11 cellular contexts compared by ENCODE assay signal in genomic region chr2:119697290-119698013, GRCh38. TPM values are rescaled to one million over a fixed set of nuclear protein-coding genes. Genes with fewer than 3 reads are reported as not detected.
DNase-seq lines count a peak whose midpoint lies in the region; ATAC-seq and TF ChIP-seq lines count a peak whose summit lies in the region.
"Had no signal": no experiment of that assay in that cellular context is flagged by ENCODE, and none has a peak within 500 bp of the region (broad histone marks: within the 10 kb centered on the region; RNA-seq: fewer than 3 reads in every experiment).

No MANE protein-coding gene starts in this region.

- peaks cover 3% of the 10 kb centered on the region for H3K9me3 Mint-ChIP-seq in Calu3 (ENCODE audit: low read depth, unreplicated experiment)

- H3K27ac Mint-ChIP-seq in Calu3 (ENCODE audit: unreplicated experiment): no peak overlapping the region

- CTCF ChIA-PET in Calu3 (lab: Charles Lee): no interaction called here

- TF ChIP-seq CTCF in Calu3 (IDR thresholded peaks at IDR 0.05; ENCODE audit: unreplicated experiment) (no peak), gastroesophageal sphincter (IDR thresholded peaks at IDR 0.05) (no peak)

- H3K4me1 Mint-ChIP-seq in Calu3 (ENCODE audit: low read depth, unreplicated experiment): peaks cover 28% of the 10 kb centered on the region

- no peaks in the 10 kb centered on the region for H3K36me3 Mint-ChIP-seq in Calu3 (ENCODE audit: insufficient read depth, unreplicated experiment)

- DNase-seq in activated naive CD4-positive, alpha-beta T cell treated with anti-CD3 and anti-CD28 coated beads, Interleukin-2, amount 50 U/mL, for 16 hours: peak; percentile 46
- no peak for DNase-seq in HUDEP-2 (lab: John Stamatoyannopoulos, UW; ENCODE audit: unreplicated experiment in 76 of 76)
- no peak for DNase-seq in Calu3
- no peak for DNase-seq in pons (ENCODE audit: low spot score)
- DNase-seq: SHP77, tibial artery had no signal

- no peak overlapping the region for H3K4me3 Mint-ChIP-seq in Calu3 (ENCODE audit: low read depth, unreplicated experiment)

- intact Hi-C loops in Calu3 (cut with micrococcal nuclease; ENCODE audit: unreplicated experiment): no loop called here

- TF ChIP-seq POLR2A in GM18505 (IDR thresholded peaks at IDR 0.05; ENCODE audit: borderline replicate concordance, extremely low read depth, insufficient read depth, insufficient read length) (no peak), gastroesophageal sphincter (IDR thresholded peaks at IDR 0.05) (no peak)

- H3K9me3 ChIP-seq in gastroesophageal sphincter: no peaks in the 10 kb centered on the region
- H3K9me3 ChIP-seq: tibial artery had no signal

- H3K27me3 Mint-ChIP-seq in Calu3 (ENCODE audit: unreplicated experiment): no peaks in the 10 kb centered on the region

- H3K27me3 ChIP-seq in gastroesophageal sphincter: peaks cover 4% of the 10 kb centered on the region

- H3K27ac ChIP-seq in gastroesophageal sphincter: no peak overlapping the region
- H3K27ac ChIP-seq: tibial artery had no signal

- H3K4me1 ChIP-seq in gastroesophageal sphincter: peaks cover 0 to 20% (median 0%) of the 10 kb centered on the region in 3 donors

- TF ChIP-seq EP300 in gastroesophageal sphincter (IDR thresholded peaks at IDR 0.05): no peak

- 47 to 48% methylated on average over 4 of the region's 8 CpGs for WGBS in gastroesophageal sphincter (ENCODE audit: low coverage in 1 of 2), 2 donors

- no peaks in the 10 kb centered on the region for H3K36me3 ChIP-seq in gastroesophageal sphincter
- H3K36me3 ChIP-seq: tibial artery had no signal

- H3K4me3 ChIP-seq in gastroesophageal sphincter: no peak overlapping the region
- H3K4me3 ChIP-seq: tibial artery had no signal

- no TSS peak for BruUV-seq in Calu3 (replicated peaks; lab: Mats Ljungman, UMichigan)

- ATAC-seq in GM18505 (IDR thresholded peaks at IDR 0.05; ENCODE audit: unreplicated experiment): peak; percentile 87
- ATAC-seq in GM19328 (IDR thresholded peaks at IDR 0.05; ENCODE audit: unreplicated experiment): peak; percentile 64
- ATAC-seq in HG03095 (IDR thresholded peaks at IDR 0.05; ENCODE audit: unreplicated experiment): peak; percentile 85
- ATAC-seq in gastroesophageal sphincter: no peak
- ATAC-seq: HCT116 had no signal

RNA-seq across cellular contexts. Expression of gene TMEM177, which starts 18.5 kb away (rescaled TPM):
- total RNA-seq in Calu3 (2022): 26.4 and 27.3 TPM in 2 replicates
- total RNA-seq in gastroesophageal sphincter: 10 to 100 TPM in 1 of 4 donors, 1 to 10 TPM in 3; 3.6 to 13.1 (median 7.4) TPM
